In genomic region chr6:33008944-33009861, GRCh38 we compare ENCODE assay signal across 8 cellular contexts.
A peak's percentile ranks its signal among the peaks of the same experiment; 100 is the strongest.
DNase-seq lines count a peak whose midpoint lies in the region; ATAC-seq and TF ChIP-seq lines count a peak whose summit lies in the region.

HLA-DOA (minus strand) TSS chr6:33009591.

- peaks cover 8% of the 10 kb centered on the region for H3K4me1 ChIP-seq in iPS-18a (ENCODE audit: control insufficient read depth, low read depth, low read length)

- peak; percentile 13 to 27 for DNase-seq in NCI-H1930 (lab: John Stamatoyannopoulos, UW)
- peak; percentile 18 for DNase-seq in stimulated activated CD8-positive, alpha-beta memory T cell treated with anti-CD3 and anti-CD28 coated beads, Interleukin-7, amount 100 ng/mL, for 24 hours (ENCODE audit: low read depth)
- no peak for DNase-seq in superior temporal gyrus (ENCODE audit: extremely low spot score)
- DNase-seq in erythroblast (lab: John Stamatoyannopoulos, UW) = no peak

- ATAC-seq in GM18498 (IDR thresholded peaks at IDR 0.05; ENCODE audit: unreplicated experiment) (peak; percentile 89), GM21723 (IDR thresholded peaks at IDR 0.05; ENCODE audit: unreplicated experiment) (peak; percentile 93)

- no peaks in the 10 kb centered on the region for H3K36me3 Mint-ChIP-seq in activated naive CD8-positive, alpha-beta T cell

- peaks cover 3% of the 10 kb centered on the region for H3K36me3 ChIP-seq in iPS-18a (ENCODE audit: control insufficient read depth, low read depth, low read length)

- peak within 1 kb of the TSS; percentile 73 for H3K4me3 ChIP-seq in iPS-18a (ENCODE audit: low read length)

- no peak within 1 kb of the TSS for H3K27ac ChIP-seq in iPS-18a (ENCODE audit: low read length)

- H3K4me1 Mint-ChIP-seq in activated naive CD8-positive, alpha-beta T cell (ENCODE audit: low read depth) = peaks cover 28% of the 10 kb centered on the region

- H3K9ac ChIP-seq in iPS-18a (ENCODE audit: low read length) = peak within 1 kb of the TSS; percentile 58

- H3K27ac Mint-ChIP-seq in activated naive CD8-positive, alpha-beta T cell = peak within 1 kb of the TSS; percentile 89

- no peaks in the 10 kb centered on the region for H3K27me3 Mint-ChIP-seq in activated naive CD8-positive, alpha-beta T cell

- H3K4me3 Mint-ChIP-seq in activated naive CD8-positive, alpha-beta T cell = peak within 1 kb of the TSS; percentile 94

- no peaks in the 10 kb centered on the region for H3K9me3 Mint-ChIP-seq in activated naive CD8-positive, alpha-beta T cell (ENCODE audit: low read depth)

- no peaks in the 10 kb centered on the region for H3K27me3 ChIP-seq in iPS-18a (ENCODE audit: control insufficient read depth, insufficient read depth, low read length)

- TF ChIP-seq POLR2A in erythroblast (IDR thresholded peaks at IDR 0.05; ENCODE audit: low read length) = no peak

- no peaks in the 10 kb centered on the region for H3K9me3 ChIP-seq in iPS-18a (ENCODE audit: control insufficient read depth, low read depth, low read length)

Comparison
In these comparisons a context has a peak if more than half of its experiments do, and no peak if none do; other contexts are left out.
1. DNase-seq: peak in NCI-H1930 (2 of 2) and stimulated activated CD8-positive, alpha-beta memory T cell treated with anti-CD3 and anti-CD28 coated beads, Interleukin-7, amount 100 ng/mL, for 24 hours (single experiment); none in superior temporal gyrus (single experiment) and erythroblast (0 of 2).